ENCODE assay signal across 1 cellular context in genomic region chr12:132029503-132030300, GRCh38.
TF ChIP-seq lines count a peak whose summit lies in the region.

No MANE protein-coding gene starts in this region.

TF ChIP-seq in IMR-90, 13 proteins besides CTCF, POLR2A, EP300 and RAD21 (continued from another document):
- no peak for TF ChIP-seq MAFK (IDR thresholded peaks at IDR 0.05; ENCODE audit: low read depth, low read length)
- no peak for TF ChIP-seq FOS (IDR thresholded peaks at IDR 0.05; ENCODE audit: low read depth, low read length)
- no peak for TF ChIP-seq SMC3 (IDR thresholded peaks at IDR 0.05; ENCODE audit: low read depth, low read length)
- no peak for TF ChIP-seq RFX5 (IDR thresholded peaks at IDR 0.05; ENCODE audit: low read depth, low read length)
- no peak for TF ChIP-seq NFE2L2 (IDR thresholded peaks at IDR 0.05; ENCODE audit: low read depth, low read length)
- TF ChIP-seq BHLHE40 (IDR thresholded peaks at IDR 0.05; ENCODE audit: low read depth, low read length), result no peak
- no peak for TF ChIP-seq MXI1 (IDR thresholded peaks at IDR 0.05; ENCODE audit: borderline replicate concordance, low read depth, low read length)
TF ChIP-seq in IMR-90: peak in this region for 0.
